In genomic region chr7:153388611-153389010, GRCh38 we compare ENCODE assay signal across 30 cellular contexts.
"Had no signal": no experiment of that assay in that cellular context is flagged by ENCODE, and none has a peak within 500 bp of the region (broad histone marks: within the 10 kb centered on the region; RNA-seq: fewer than 3 reads in every experiment).

No MANE protein-coding gene starts in this region.

- H3K4me3 Mint-ChIP-seq: central memory CD8-positive, alpha-beta T cell; immature natural killer cell; naive thymus-derived CD8-positive, alpha-beta T cell; nephron progenitor cell; type B pancreatic cell had no signal

- H3K9me3 ChIP-seq: ovary, psoas muscle, right lobe of liver, testis, tibial artery had no signal

- ATAC-seq: left lobe of liver; naive thymus-derived CD8-positive, alpha-beta T cell; right lobe of liver had no signal

- H3K27me3 Mint-ChIP-seq: central memory CD8-positive, alpha-beta T cell; type B pancreatic cell had no signal

- H3K27me3 ChIP-seq: cardiac muscle cell, esophagus squamous epithelium, ovary, right lobe of liver, stomach, testis, tibial artery had no signal

- H3K4me1 ChIP-seq: esophagus squamous epithelium, psoas muscle, right lobe of liver, testis, tibial artery had no signal

- H3K27ac ChIP-seq: cardiac muscle cell, epithelial cell of prostate, esophagus squamous epithelium, ovary, psoas muscle, right lobe of liver, stomach, testis, tibial artery had no signal

- H3K27ac Mint-ChIP-seq: immature natural killer cell; naive thymus-derived CD8-positive, alpha-beta T cell; nephron progenitor cell; type B pancreatic cell had no signal

- H3K36me3 Mint-ChIP-seq: type B pancreatic cell had no signal

- H3K36me3 ChIP-seq: cardiac muscle cell, esophagus squamous epithelium, ovary, right lobe of liver, stomach, tibial artery had no signal

- H3K4me1 Mint-ChIP-seq: central memory CD8-positive, alpha-beta T cell; immature natural killer cell; naive thymus-derived CD8-positive, alpha-beta T cell; nephron progenitor cell had no signal

- DNase-seq: cortex of kidney; effector CD4-positive, alpha-beta T cell; esophagus squamous epithelium; foreskin melanocyte; hypothalamus; immature natural killer cell; islet precursor cell; kidney glomerular epithelial cell; naive thymus-derived CD8-positive, alpha-beta T cell; nephron progenitor cell; nucleus accumbens; ovary; posterior cingulate gyrus; psoas muscle; right lobe of liver; stimulated activated CD4-positive, alpha-beta T cell treated with anti-CD3 and anti-CD28 coated beads, Interleukin-12 subunit alpha, Interleukin-12 subunit beta, amount 100 ng/mL, for 4 hours; stimulated activated CD4-positive, alpha-beta T cell treated with anti-CD3 and anti-CD28 coated beads, Interleukin-1b, Interleukin-23, amount 100 ng/mL, for 48 hours; stimulated activated CD4-positive, alpha-beta T cell treated with anti-CD3 and anti-CD28 coated beads, Interleukin-4, amount 100 ng/mL, for 1 hour; stimulated activated CD8-positive, alpha-beta memory T cell treated with anti-CD3 and anti-CD28 coated beads, Interleukin-4, amount 100 ng/mL, for 48 hours; stimulated activated naive CD4-positive, alpha-beta T cell treated with Interleukin-2 at 50 U/mL for 16 hours; stomach; substantia nigra; testis; tibial artery had no signal

- H3K4me3 ChIP-seq: cardiac muscle cell, esophagus squamous epithelium, ovary, psoas muscle, right lobe of liver, smooth muscle cell, stomach, testis, tibial artery had no signal
